Comparison of ENCODE assay signal across 8 cellular contexts in the genomic region with DNA sequence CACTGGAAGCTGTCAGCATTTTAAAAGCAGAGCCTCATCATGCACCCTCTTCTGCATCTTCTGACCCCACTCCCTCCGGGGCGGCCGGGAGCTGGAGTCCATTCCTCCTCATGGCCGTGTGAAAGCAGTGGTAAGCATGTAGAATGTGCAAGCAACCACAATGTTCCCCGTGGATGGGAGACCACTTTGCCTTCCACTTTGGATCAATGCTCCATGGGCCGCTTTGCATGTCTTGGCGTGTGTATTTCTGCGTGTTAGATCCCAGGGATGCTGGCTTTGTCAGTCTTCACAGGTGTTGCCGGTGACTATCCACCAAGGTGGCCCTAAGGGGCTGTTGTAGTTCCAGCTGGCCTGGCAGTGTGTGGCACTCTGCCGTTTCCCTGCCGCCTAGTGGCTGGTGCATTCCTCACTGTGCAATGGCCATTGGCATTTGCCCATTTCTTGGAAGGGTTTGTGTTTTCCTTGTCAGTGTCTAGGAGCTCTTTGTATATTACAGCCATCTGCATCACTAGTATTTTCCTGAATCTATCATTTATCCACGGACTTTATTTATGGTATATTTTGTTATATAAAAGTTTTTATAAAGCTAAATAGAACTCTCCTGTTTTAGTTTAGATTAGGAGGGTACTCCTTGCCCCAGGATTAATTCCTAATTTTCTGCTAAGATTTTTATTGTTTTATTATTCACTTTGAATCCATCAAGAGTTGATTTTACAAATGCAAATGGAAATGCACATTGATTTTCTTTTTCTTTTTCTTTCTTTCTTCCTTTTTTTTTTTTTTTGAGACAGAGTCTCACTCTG. TPM values are rescaled to one million over a fixed set of nuclear protein-coding genes. Genes with fewer than 3 reads are reported as not detected.
A peak's percentile ranks its signal among the peaks of the same experiment; 100 is the strongest.
DNase-seq lines count a peak whose midpoint lies in the region; ATAC-seq and TF ChIP-seq lines count a peak whose summit lies in the region.

No MANE protein-coding gene starts in this region.

- no peaks in the 10 kb centered on the region for H3K27me3 ChIP-seq in HCT116 (ENCODE audit: insufficient read depth, low read length)
- peaks cover 0 to 6% (median 0%) of the 10 kb centered on the region in 7 donors for H3K27me3 ChIP-seq in spleen (replicated peaks in 1 of 7)

- no peak overlapping the region for H2AFZ ChIP-seq in HCT116 (ENCODE audit: low read depth, low read length, poor library complexity, severe bottlenecking)

- peak; percentile 74 for TF ChIP-seq RAD21 in HCT116 (IDR thresholded peaks at IDR 0.05; ENCODE audit: low read depth)

- ATAC-seq in HCT116, result peak; percentile 73
- ATAC-seq in HG03460 (IDR thresholded peaks at IDR 0.05; ENCODE audit: unreplicated experiment), result no peak
- no peak for ATAC-seq in HG02870 (IDR thresholded peaks at IDR 0.05; ENCODE audit: unreplicated experiment)

- no peaks in the 10 kb centered on the region for H3K79me2 ChIP-seq in HCT116 (ENCODE audit: insufficient read depth, low read length)

- DNase-seq in HCT116 (ENCODE audit: low read depth, low spot score) (peak; percentile 54), SHP77 (lab: John Stamatoyannopoulos, UW) (peak; percentile 93), glomerular visceral epithelial cell (ENCODE audit: extremely low spot score) (peak; percentile 35), spleen (peak; percentile 44), Kasumi-1 (lab: John Stamatoyannopoulos, UW) (no peak), lower leg skin (ENCODE audit: low spot score in 2 of 2) (no peak)

- no peaks in the 10 kb centered on the region for H3K9me2 ChIP-seq in HCT116 (ENCODE audit: insufficient read depth)

- H3K9me3 ChIP-seq in HCT116 (ENCODE audit: control insufficient read depth in 1 of 2, insufficient read depth in 1 of 2, low read depth in 1 of 2, low read length in 2 of 2) (no peaks in the 10 kb centered on the region), spleen (no peaks in the 10 kb centered on the region)

- BruUV-seq in HCT116 (replicated peaks; lab: Mats Ljungman, UMichigan), result no TSS peak

- H3K4me1 ChIP-seq in HCT116 (ENCODE audit: control insufficient read depth in 1 of 2, insufficient read depth in 2 of 2, low read length in 2 of 2) (peaks cover 38 to 47% of the 10 kb centered on the region in 2 experiments), spleen (peaks cover 0 to 41% (median 24%) of the 10 kb centered on the region in 6 donors)

- peak overlapping the region; percentile 64 for H3K9ac ChIP-seq in HCT116 (ENCODE audit: low read length)

- H3K4me3 ChIP-seq in HCT116 (replicated peaks in 1 of 2; ENCODE audit: low read depth in 1 of 2, low read length in 2 of 2) (peak overlapping the region in 1 of 2 experiments; percentile 34; a peak in 3 of 4 replicates), spleen (no peak overlapping the region), lower leg skin (ENCODE audit: low read depth, poor library complexity, severe bottlenecking) (no peak overlapping the region)

- no peak for TF ChIP-seq POLR2A in HCT116 (IDR thresholded peaks at IDR 0.05; ENCODE audit: borderline replicate concordance, extremely low read depth, insufficient read depth, insufficient read length)
- TF ChIP-seq POLR2A in spleen (IDR thresholded peaks at IDR 0.05), result no peak
- no peak for TF ChIP-seq POLR2A in lower leg skin (IDR thresholded peaks at IDR 0.05)

- peak overlapping the region; percentile 90 for H3K27ac ChIP-seq in HCT116 (ENCODE audit: low read depth, low read length)
- H3K27ac ChIP-seq in spleen, result no peak overlapping the region

- H3K36me3 ChIP-seq in HCT116 (ENCODE audit: control insufficient read depth in 1 of 2, insufficient read depth in 2 of 2, low read length in 2 of 2) (no peaks in the 10 kb centered on the region), spleen (no peaks in the 10 kb centered on the region)

- intact Hi-C loops in HCT116 (cut with micrococcal nuclease), result loop anchor here (5.0 kb wide), 4 partner anchors 107 to 392 kb away; partner anchors contain the start of genes ALDH3A2, B9D1 and MAPK7
- intact Hi-C loops in spleen (cut with DNase I; ENCODE audit: low total_unique reads), result no loop called here
- intact Hi-C loops in lower leg skin (cut with DNase I; ENCODE audit: low total_unique reads), result loop anchor here (10.0 kb wide), 1 partner anchor 389 kb away; the partner anchor contains the start of gene B9D1

- WGBS in spleen, 5 donors, result 83 to 86% (median 85%) methylated on average over 12 of the region's 12 CpGs
- WGBS in lower leg skin, 2 donors, result 45 to 54% methylated on average over 12 of the region's 12 CpGs

- peak overlapping the region; percentile 71 for H3K4me2 ChIP-seq in HCT116 (ENCODE audit: low read length)

- no peaks in the 10 kb centered on the region for H4K20me1 ChIP-seq in HCT116 (ENCODE audit: insufficient read depth)

- POLR2A ChIA-PET in HCT116 (lab: Charles Lee), result interaction anchor here (1.0 to 3.2 kb wide), 4 partner anchors 8 to 376 kb away, joined by 3 to 16 read pairs (median 10); partner anchors contain the start of genes ALDH3A2 and MAPK7

- peak; percentile 80 to 90 (median 83) for TF ChIP-seq CTCF in HCT116 (IDR thresholded peaks at IDR 0.05 in 2 of 3, conservative IDR thresholded peaks at IDR 0.05 in 1 of 3; ENCODE audit: borderline replicate concordance in 1 of 3, insufficient read depth in 1 of 3, low read depth in 2 of 3, low read length in 2 of 3)
- peak in 6 of 11 experiments; percentile 13 to 28 (median 26) for TF ChIP-seq CTCF in spleen (IDR thresholded peaks at IDR 0.05 in 8 of 11, conservative IDR thresholded peaks at IDR 0.05 in 3 of 11)
- TF ChIP-seq CTCF in lower leg skin (IDR thresholded peaks at IDR 0.05), result peak in 1 of 3 donors; percentile 27

- CTCF ChIA-PET in HCT116 (lab: Charles Lee), result interaction anchor here (0.7 to 4.2 kb wide), 12 partner anchors 9 to 391 kb away, joined by 3 to 40 read pairs (median 4); partner anchors contain the start of genes ALDH3A2, B9D1 and MAPK7

- RAD21 ChIA-PET in HCT116 (lab: Charles Lee; ENCODE audit: low non-redundant PET in 1 of 2, low total read pairs in 2 of 2, uncharacterized antibody in 2 of 2, unreplicated experiment in 2 of 2), result interaction anchor here (0.6 to 2.2 kb wide), 6 partner anchors 9 to 244 kb away, joined by 3 to 9 read pairs (median 4); partner anchors contain the start of gene ALDH3A2 (in 1 of the 2)

TF ChIP-seq in HCT116, 20 proteins besides CTCF, POLR2A, EP300 and RAD21:
- peak; percentile 60; the same call in 1 of the 2 replicates for TF ChIP-seq CBX3 (IDR thresholded peaks at IDR 0.05; ENCODE audit: low read depth)
- no peak for TF ChIP-seq SP1 (IDR thresholded peaks at IDR 0.05; ENCODE audit: low read depth)
- TF ChIP-seq EZH2phosphoT487 (IDR thresholded peaks at IDR 0.05; ENCODE audit: borderline replicate concordance), result no peak
- peak; percentile 68 for TF ChIP-seq YY1 (IDR thresholded peaks at IDR 0.05; ENCODE audit: extremely low read depth, insufficient replicate concordance, low read depth, low read length)
- TF ChIP-seq EGR1 (IDR thresholded peaks at IDR 0.05; ENCODE audit: low read depth), result no peak
- no peak for TF ChIP-seq ZFX (IDR thresholded peaks at IDR 0.05)
- no peak for TF ChIP-seq FOSL1 (IDR thresholded peaks at IDR 0.05; ENCODE audit: low read depth)
- no peak; the same call in 1 of the 2 replicates for TF ChIP-seq SRF (IDR thresholded peaks at IDR 0.05; ENCODE audit: low read depth)
- TF ChIP-seq EZH2 (IDR thresholded peaks at IDR 0.05), result no peak
- TF ChIP-seq POLR2AphosphoS5 (IDR thresholded peaks at IDR 0.05; ENCODE audit: low read depth, low read length), result peak; percentile 48
- TF ChIP-seq ZNF274 (IDR thresholded peaks at IDR 0.05; ENCODE audit: low read depth, low read length), result no peak
- TF ChIP-seq MAX (IDR thresholded peaks at IDR 0.05), result peak; percentile 36; the same call in 1 of the 2 replicates
- TF ChIP-seq ZBTB33 (IDR thresholded peaks at IDR 0.05; ENCODE audit: extremely low read depth, insufficient replicate concordance, low read length), result no peak
- TF ChIP-seq CEBPB (IDR thresholded peaks at IDR 0.05; ENCODE audit: low read depth), result no peak
- no peak for TF ChIP-seq ELF1 (IDR thresholded peaks at IDR 0.05; ENCODE audit: borderline replicate concordance, low read depth)
- no peak for TF ChIP-seq JUND (IDR thresholded peaks at IDR 0.05)

RNA-seq across cellular contexts. Expression of gene ALDH3A1, which starts 5.8 kb away (rescaled TPM):
- total RNA-seq in HCT116 (2021; ENCODE audit: unreplicated experiment), result 0.86 TPM
- polyA plus RNA-seq in HCT116 (2012), result 1.0 and 1.2 TPM in 2 replicates
- 10 to 100 TPM in 1 of 7 donors, 1 to 10 TPM in 2, under 1 TPM in 3, not detected in 1; 0.54 to 16.1 (median 0.90) TPM for total RNA-seq in spleen
- polyA plus RNA-seq in spleen, result 1 to 10 TPM in 1 of 3 donors, under 1 TPM in 2; 0.36 to 1.2 (median 0.52) TPM
- total RNA-seq in lower leg skin, result 10 to 100 TPM; 28.3 to 93.0 (median 64.0) TPM

RNA-seq across cellular contexts. Expression of gene SLC47A2, which starts 37.5 kb away (rescaled TPM):
- total RNA-seq in HCT116 (2021; ENCODE audit: unreplicated experiment), result not detected
- polyA plus RNA-seq in HCT116 (2012), result 0.05 and 0.12 TPM in 2 replicates
- total RNA-seq in spleen, result not detected
- under 1 TPM in 1 of 3 donors, not detected in 2; 0.03 TPM for polyA plus RNA-seq in spleen
- 1 to 10 TPM in 2 of 4 donors, under 1 TPM in 1, not detected in 1; 0.49 to 6.1 (median 2.5) TPM for total RNA-seq in lower leg skin

Comparison
In these comparisons a context has a peak if more than half of its experiments do, and no peak if none do; other contexts are left out.
1. DNase-seq: peak in HCT116 (single experiment), SHP77 (2 of 2), glomerular visceral epithelial cell (single experiment) and spleen (single experiment); none in Kasumi-1 (0 of 2) and lower leg skin (0 of 2).